Comparison of ENCODE assay signal across 1 cellular context in the genomic region with DNA sequence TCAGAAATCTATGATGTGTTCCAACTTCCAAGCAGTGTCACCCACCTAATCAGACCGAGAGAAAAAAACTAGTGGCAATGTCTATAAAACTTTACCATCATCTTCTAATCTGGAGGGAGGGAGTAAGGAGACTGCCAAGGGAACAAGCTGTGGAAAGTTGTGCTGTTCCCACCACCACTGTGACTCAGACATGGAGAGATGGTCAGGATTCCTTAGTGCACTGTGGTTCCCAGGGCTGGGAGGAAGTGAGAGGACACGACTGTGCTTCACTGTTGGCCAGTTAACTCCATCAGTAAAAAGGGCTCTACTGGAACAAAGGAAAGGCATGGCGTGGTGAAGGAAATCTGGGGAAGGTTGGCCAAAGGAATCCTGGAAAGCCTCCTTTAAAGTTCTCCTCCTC.
TF ChIP-seq lines count a peak whose summit lies in the region.

No MANE protein-coding gene starts in this region.

TF ChIP-seq in GM23338, 12 proteins besides CTCF, POLR2A, EP300 and RAD21 (continued from another document):
- no peak for TF ChIP-seq ZNF462 (CRISPR knock-in tag; IDR thresholded peaks at IDR 0.05)
